In the genomic region with DNA sequence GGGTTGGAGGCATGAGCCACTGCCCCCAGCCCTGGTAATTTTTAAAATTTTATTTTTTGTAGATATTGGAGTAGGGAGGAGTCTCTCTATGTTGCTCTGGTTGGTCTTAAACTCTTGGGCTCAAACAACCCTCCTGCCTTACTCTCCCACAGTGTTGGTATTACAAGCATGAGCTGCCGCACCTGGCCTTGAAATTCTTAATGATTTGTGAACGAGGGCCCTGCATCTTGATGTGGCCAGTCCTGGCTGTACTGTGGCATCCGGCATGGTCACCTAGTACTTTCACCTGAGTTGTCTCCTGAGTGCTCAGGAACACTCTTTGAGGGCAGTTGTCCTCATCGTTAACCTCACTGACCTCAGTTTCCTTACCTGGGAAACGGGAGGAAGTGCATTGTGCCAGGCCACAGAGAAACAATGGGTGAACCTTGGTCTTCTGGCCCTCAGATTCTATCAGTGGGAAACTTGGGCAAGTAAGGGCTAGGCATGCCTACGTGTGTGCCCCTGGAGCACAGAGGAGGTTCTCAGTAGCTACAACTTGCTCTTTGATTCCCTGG, we compare ENCODE assay signal across 1 cellular context.
TF ChIP-seq lines count a peak whose summit lies in the region.

No MANE protein-coding gene starts in this region.

TF ChIP-seq in HepG2, 621 proteins besides CTCF, POLR2A, EP300 and RAD21 (continued from another document):
- TF ChIP-seq, protein P1, sequence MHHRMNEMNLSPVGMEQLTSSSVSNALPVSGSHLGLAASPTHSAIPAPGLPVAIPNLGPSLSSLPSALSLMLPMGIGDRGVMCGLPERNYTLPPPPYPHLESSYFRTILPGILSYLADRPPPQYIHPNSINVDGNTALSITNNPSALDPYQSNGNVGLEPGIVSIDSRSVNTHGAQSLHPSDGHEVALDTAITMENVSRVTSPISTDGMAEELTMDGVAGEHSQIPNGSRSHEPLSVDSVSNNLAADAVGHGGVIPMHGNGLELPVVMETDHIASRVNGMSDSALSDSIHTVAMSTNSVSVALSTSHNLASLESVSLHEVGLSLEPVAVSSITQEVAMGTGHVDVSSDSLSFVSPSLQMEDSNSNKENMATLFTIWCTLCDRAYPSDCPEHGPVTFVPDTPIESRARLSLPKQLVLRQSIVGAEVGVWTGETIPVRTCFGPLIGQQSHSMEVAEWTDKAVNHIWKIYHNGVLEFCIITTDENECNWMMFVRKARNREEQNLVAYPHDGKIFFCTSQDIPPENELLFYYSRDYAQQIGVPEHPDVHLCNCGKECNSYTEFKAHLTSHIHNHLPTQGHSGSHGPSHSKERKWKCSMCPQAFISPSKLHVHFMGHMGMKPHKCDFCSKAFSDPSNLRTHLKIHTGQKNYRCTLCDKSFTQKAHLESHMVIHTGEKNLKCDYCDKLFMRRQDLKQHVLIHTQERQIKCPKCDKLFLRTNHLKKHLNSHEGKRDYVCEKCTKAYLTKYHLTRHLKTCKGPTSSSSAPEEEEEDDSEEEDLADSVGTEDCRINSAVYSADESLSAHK (CRISPR knock-in tag; IDR thresholded peaks at IDR 0.05; ENCODE audit: borderline replicate concordance): no peak
- TF ChIP-seq, protein P2, sequence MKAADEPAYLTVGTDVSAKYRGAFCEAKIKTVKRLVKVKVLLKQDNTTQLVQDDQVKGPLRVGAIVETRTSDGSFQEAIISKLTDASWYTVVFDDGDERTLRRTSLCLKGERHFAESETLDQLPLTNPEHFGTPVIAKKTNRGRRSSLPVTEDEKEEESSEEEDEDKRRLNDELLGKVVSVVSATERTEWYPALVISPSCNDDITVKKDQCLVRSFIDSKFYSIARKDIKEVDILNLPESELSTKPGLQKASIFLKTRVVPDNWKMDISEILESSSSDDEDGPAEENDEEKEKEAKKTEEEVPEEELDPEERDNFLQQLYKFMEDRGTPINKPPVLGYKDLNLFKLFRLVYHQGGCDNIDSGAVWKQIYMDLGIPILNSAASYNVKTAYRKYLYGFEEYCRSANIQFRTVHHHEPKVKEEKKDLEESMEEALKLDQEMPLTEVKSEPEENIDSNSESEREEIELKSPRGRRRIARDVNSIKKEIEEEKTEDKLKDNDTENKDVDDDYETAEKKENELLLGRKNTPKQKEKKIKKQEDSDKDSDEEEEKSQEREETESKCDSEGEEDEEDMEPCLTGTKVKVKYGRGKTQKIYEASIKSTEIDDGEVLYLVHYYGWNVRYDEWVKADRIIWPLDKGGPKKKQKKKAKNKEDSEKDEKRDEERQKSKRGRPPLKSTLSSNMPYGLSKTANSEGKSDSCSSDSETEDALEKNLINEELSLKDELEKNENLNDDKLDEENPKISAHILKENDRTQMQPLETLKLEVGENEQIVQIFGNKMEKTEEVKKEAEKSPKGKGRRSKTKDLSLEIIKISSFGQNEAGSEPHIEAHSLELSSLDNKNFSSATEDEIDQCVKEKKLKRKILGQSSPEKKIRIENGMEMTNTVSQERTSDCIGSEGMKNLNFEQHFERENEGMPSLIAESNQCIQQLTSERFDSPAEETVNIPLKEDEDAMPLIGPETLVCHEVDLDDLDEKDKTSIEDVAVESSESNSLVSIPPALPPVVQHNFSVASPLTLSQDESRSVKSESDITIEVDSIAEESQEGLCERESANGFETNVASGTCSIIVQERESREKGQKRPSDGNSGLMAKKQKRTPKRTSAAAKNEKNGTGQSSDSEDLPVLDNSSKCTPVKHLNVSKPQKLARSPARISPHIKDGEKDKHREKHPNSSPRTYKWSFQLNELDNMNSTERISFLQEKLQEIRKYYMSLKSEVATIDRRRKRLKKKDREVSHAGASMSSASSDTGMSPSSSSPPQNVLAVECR (CRISPR knock-in tag; IDR thresholded peaks at IDR 0.05; ENCODE audit: borderline replicate concordance): 0 out of 2 replicates have a peak, but pooled peaks have one; percentile 15
- TF ChIP-seq NFYB (CRISPR knock-in tag; IDR thresholded peaks at IDR 0.05) (0 out of 2 replicates have a peak, but pooled peaks have one; percentile 14), DPF2 (CRISPR knock-in tag; IDR thresholded peaks at IDR 0.05; ENCODE audit: borderline replicate concordance, low read depth) (no peak), CAMTA2 (CRISPR knock-in tag; IDR thresholded peaks at IDR 0.05; ENCODE audit: borderline replicate concordance) (no peak)
- TF ChIP-seq, protein P3, sequence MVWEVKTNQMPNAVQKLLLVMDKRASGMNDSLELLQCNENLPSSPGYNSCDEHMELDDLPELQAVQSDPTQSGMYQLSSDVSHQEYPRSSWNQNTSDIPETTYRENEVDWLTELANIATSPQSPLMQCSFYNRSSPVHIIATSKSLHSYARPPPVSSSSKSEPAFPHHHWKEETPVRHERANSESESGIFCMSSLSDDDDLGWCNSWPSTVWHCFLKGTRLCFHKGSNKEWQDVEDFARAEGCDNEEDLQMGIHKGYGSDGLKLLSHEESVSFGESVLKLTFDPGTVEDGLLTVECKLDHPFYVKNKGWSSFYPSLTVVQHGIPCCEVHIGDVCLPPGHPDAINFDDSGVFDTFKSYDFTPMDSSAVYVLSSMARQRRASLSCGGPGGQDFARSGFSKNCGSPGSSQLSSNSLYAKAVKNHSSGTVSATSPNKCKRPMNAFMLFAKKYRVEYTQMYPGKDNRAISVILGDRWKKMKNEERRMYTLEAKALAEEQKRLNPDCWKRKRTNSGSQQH (CRISPR knock-in tag; IDR thresholded peaks at IDR 0.05; ENCODE audit: low read depth): no peak
